Comparison of ENCODE assay signal across 8 cellular contexts in the genomic region with DNA sequence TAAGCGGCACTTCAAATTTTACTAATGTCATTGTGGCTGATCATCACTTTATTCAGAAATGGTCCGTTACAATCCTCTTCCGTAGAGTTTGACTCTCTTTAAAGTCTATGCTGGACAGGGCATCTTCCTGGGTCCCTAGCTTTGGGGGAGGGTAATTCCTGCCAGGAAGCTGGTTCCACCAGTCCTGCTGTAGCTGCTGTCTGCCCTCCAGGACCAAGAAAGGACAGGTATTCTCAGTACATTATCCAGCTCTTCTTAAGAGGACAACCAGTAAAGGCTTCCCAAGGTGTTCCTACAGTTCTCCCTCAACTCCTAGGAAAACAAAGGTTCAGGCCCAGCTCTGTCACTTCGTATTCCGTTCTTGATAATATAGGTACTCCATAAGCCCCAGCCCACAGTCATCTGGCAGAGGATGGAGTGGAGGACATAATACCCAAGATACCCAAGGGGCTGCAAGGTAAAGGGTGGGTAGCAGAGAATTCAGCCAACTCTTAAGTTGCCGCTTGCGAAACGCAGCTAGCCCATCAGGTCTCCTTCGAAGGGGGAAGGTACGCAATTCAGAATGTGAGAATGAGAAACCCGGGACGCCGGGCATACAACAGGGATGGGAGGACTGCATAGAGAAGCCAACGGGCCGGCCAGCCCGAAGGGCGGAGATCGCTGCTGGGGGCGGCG. TPM values are rescaled to one million over a fixed set of nuclear protein-coding genes. Genes with fewer than 3 reads are reported as not detected.
DNase-seq lines count a peak whose midpoint lies in the region; TF ChIP-seq lines count a peak whose summit lies in the region.

No MANE protein-coding gene starts in this region.

- H3K4me3 ChIP-seq in iPS-11a (ENCODE audit: low read depth, low read length) (peak overlapping the region; percentile 91), skin epidermis (peak overlapping the region; percentile 71 to 94 (median 90))

- TF ChIP-seq EP300 in Ishikawa (IDR thresholded peaks at IDR 0.05; ENCODE audit: borderline replicate concordance), result no peak

- intact Hi-C loops in activated T-helper 2 cell treated with anti-CD3 and anti-CD28 coated beads, Interferon-gamma antibody, Interleukin-2, Interleukin-4, amounts not matched to agents 10 μg/mL and 5 μg/mL and 100 μg/mL, durations not matched to agents 14 hours and 24 hours and 36 hours (cut with micrococcal nuclease), result loop anchor here (1.0 to 10.0 kb wide), 6 partner anchors 29 to 285 kb away; partner anchors contain the start of genes GTF3C6 and RPF2

- peak; percentile 2 to 41 for DNase-seq in NCI-H524 (lab: John Stamatoyannopoulos, UW)
- no peak for DNase-seq in NCI-H524 treated with DMSO at 0.1 percent for 48 hours (lab: John Stamatoyannopoulos, UW)
- DNase-seq in activated T-helper 2 cell treated with anti-CD3 and anti-CD28 coated beads, Interferon-gamma antibody, Interleukin-2, Interleukin-4, amounts not matched to agents 10 μg/mL and 5 μg/mL and 100 μg/mL, durations not matched to agents 14 hours and 24 hours and 36 hours (ENCODE audit: low spot score), result no peak
- DNase-seq in stimulated activated CD4-positive, alpha-beta T cell treated with anti-CD3 and anti-CD28 coated beads, Interleukin-1b, Interleukin-23, amount 100 ng/mL, for 48 hours, result no peak
- DNase-seq in GM10248 (ENCODE audit: extremely low spot score), result no peak

- TF ChIP-seq RAD21 in Ishikawa (IDR thresholded peaks at IDR 0.05; ENCODE audit: low read depth), result no peak

- H3K4me1 Mint-ChIP-seq in activated T-helper 2 cell treated with anti-CD3 and anti-CD28 coated beads, Interferon-gamma antibody, Interleukin-2, Interleukin-4, amounts not matched to agents 10 μg/mL and 5 μg/mL and 100 μg/mL, durations not matched to agents 14 hours and 24 hours and 36 hours (ENCODE audit: low read depth), result peaks cover 41% of the 10 kb centered on the region

- no peak for TF ChIP-seq CTCF in GM10248 (IDR thresholded peaks at IDR 0.05; ENCODE audit: control extremely low read depth, extremely low read depth, low read depth, missing control alignments)

- H3K27ac Mint-ChIP-seq in activated T-helper 2 cell treated with anti-CD3 and anti-CD28 coated beads, Interferon-gamma antibody, Interleukin-2, Interleukin-4, amounts not matched to agents 10 μg/mL and 5 μg/mL and 100 μg/mL, durations not matched to agents 14 hours and 24 hours and 36 hours, result peak overlapping the region; percentile 85

- POLR2A ChIA-PET in GM10248 (lab: Yijun Ruan, JAX), result interaction anchor here (2.0 to 3.8 kb wide), 3 partner anchors 12 to 145 kb away, joined by 8 to 123 read pairs (median 16); partner anchors contain the start of genes AMD1 and GTF3C6

- CTCF ChIA-PET in GM10248 (lab: Yijun Ruan, JAX), result interaction anchor here (0.7 to 1.7 kb wide), 6 partner anchors 36 to 136 kb away, joined by 3 to 5 read pairs (median 4); partner anchors contain the start of gene AMD1

- peaks cover 6% of the 10 kb centered on the region for H3K9me3 Mint-ChIP-seq in activated T-helper 2 cell treated with anti-CD3 and anti-CD28 coated beads, Interferon-gamma antibody, Interleukin-2, Interleukin-4, amounts not matched to agents 10 μg/mL and 5 μg/mL and 100 μg/mL, durations not matched to agents 14 hours and 24 hours and 36 hours

- no peaks in the 10 kb centered on the region for H3K27me3 Mint-ChIP-seq in activated T-helper 2 cell treated with anti-CD3 and anti-CD28 coated beads, Interferon-gamma antibody, Interleukin-2, Interleukin-4, amounts not matched to agents 10 μg/mL and 5 μg/mL and 100 μg/mL, durations not matched to agents 14 hours and 24 hours and 36 hours (ENCODE audit: low read depth)

- peaks cover 13% of the 10 kb centered on the region for H3K36me3 Mint-ChIP-seq in activated T-helper 2 cell treated with anti-CD3 and anti-CD28 coated beads, Interferon-gamma antibody, Interleukin-2, Interleukin-4, amounts not matched to agents 10 μg/mL and 5 μg/mL and 100 μg/mL, durations not matched to agents 14 hours and 24 hours and 36 hours (ENCODE audit: low read depth)

- H3K27ac ChIP-seq in skin epidermis, result peak overlapping the region in 20 of 21 experiments; percentile 78 to 97 (median 92)

- peak overlapping the region; percentile 95 for H3K4me3 Mint-ChIP-seq in activated T-helper 2 cell treated with anti-CD3 and anti-CD28 coated beads, Interferon-gamma antibody, Interleukin-2, Interleukin-4, amounts not matched to agents 10 μg/mL and 5 μg/mL and 100 μg/mL, durations not matched to agents 14 hours and 24 hours and 36 hours (ENCODE audit: low read depth)

TF ChIP-seq in Ishikawa, 13 proteins besides CTCF, POLR2A, EP300 and RAD21:
- TF ChIP-seq CEBPB (IDR thresholded peaks at IDR 0.05), result no peak
- TF ChIP-seq, protein P1, sequence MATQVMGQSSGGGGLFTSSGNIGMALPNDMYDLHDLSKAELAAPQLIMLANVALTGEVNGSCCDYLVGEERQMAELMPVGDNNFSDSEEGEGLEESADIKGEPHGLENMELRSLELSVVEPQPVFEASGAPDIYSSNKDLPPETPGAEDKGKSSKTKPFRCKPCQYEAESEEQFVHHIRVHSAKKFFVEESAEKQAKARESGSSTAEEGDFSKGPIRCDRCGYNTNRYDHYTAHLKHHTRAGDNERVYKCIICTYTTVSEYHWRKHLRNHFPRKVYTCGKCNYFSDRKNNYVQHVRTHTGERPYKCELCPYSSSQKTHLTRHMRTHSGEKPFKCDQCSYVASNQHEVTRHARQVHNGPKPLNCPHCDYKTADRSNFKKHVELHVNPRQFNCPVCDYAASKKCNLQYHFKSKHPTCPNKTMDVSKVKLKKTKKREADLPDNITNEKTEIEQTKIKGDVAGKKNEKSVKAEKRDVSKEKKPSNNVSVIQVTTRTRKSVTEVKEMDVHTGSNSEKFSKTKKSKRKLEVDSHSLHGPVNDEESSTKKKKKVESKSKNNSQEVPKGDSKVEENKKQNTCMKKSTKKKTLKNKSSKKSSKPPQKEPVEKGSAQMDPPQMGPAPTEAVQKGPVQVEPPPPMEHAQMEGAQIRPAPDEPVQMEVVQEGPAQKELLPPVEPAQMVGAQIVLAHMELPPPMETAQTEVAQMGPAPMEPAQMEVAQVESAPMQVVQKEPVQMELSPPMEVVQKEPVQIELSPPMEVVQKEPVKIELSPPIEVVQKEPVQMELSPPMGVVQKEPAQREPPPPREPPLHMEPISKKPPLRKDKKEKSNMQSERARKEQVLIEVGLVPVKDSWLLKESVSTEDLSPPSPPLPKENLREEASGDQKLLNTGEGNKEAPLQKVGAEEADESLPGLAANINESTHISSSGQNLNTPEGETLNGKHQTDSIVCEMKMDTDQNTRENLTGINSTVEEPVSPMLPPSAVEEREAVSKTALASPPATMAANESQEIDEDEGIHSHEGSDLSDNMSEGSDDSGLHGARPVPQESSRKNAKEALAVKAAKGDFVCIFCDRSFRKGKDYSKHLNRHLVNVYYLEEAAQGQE (IDR thresholded peaks at IDR 0.05; ENCODE audit: low read depth), result peak; percentile 45; the same call in 1 of the 2 replicates

RNA-seq across cellular contexts. Expression of gene CDK19, which starts 1.3 kb away (rescaled TPM):
- 19.0 and 22.6 TPM in 2 replicates for total RNA-seq in activated T-helper 2 cell treated with anti-CD3 and anti-CD28 coated beads, Interferon-gamma antibody, Interleukin-2, Interleukin-4, amounts not matched to agents 10 μg/mL and 5 μg/mL and 100 μg/mL, durations not matched to agents 14 hours and 24 hours and 36 hours

Comparison
In these comparisons a context has a peak if more than half of its experiments do, and no peak if none do; other contexts are left out.
1. DNase-seq: peak in NCI-H524 (2 of 2); none in NCI-H524 treated with DMSO at 0.1 percent for 48 hours (single experiment), activated T-helper 2 cell treated with anti-CD3 and anti-CD28 coated beads, Interferon-gamma antibody, Interleukin-2, Interleukin-4, amounts not matched to agents 10 μg/mL and 5 μg/mL and 100 μg/mL, durations not matched to agents 14 hours and 24 hours and 36 hours (single experiment), stimulated activated CD4-positive, alpha-beta T cell treated with anti-CD3 and anti-CD28 coated beads, Interleukin-1b, Interleukin-23, amount 100 ng/mL, for 48 hours (single experiment) and GM10248 (single experiment).